22 cellular contexts compared by ENCODE assay signal in genomic region chr6:167560673-167561569, GRCh38.
"Had no signal": no experiment of that assay in that cellular context is flagged by ENCODE, and none has a peak within 500 bp of the region (broad histone marks: within the 10 kb centered on the region; RNA-seq: fewer than 3 reads in every experiment).

No MANE protein-coding gene starts in this region.

- H3K4me1 Mint-ChIP-seq: activated naive CD8-positive, alpha-beta T cell treated with anti-CD3 and anti-CD28 coated beads, Interleukin-2, amount 50 U/mL, for 24 hours had no signal

- ATAC-seq: activated naive CD8-positive, alpha-beta T cell treated with anti-CD3 and anti-CD28 coated beads, Interleukin-2, amount 50 U/mL, for 24 hours; foreskin keratinocyte; SK-N-SH treated with all-trans-retinoic acid at 6 μM for 48 hours had no signal

- H3K4me3 ChIP-seq: ascending aorta, esophagus squamous epithelium, heart right ventricle, left ventricle myocardium inferior, spleen, transverse colon had no signal

- H3K36me3 ChIP-seq: ascending aorta, esophagus squamous epithelium, heart right ventricle, left ventricle myocardium inferior, spleen, transverse colon had no signal

- H3K4me3 Mint-ChIP-seq: activated naive CD8-positive, alpha-beta T cell treated with anti-CD3 and anti-CD28 coated beads, Interleukin-2, amount 50 U/mL, for 24 hours; mesothelial cell of epicardium; T-helper 1 cell treated with Interleukin-12 subunit alpha and Interleukin-12 subunit beta and Interleukin-4 antibody, amounts not matched to agents 30 μg/mL and 1 μg/mL, for 36 hours had no signal

- H3K27me3 ChIP-seq: ascending aorta, foreskin keratinocyte, heart right ventricle, spleen, transverse colon had no signal

- FAIRE-seq: bronchial epithelial cell, endometrium, kidney had no signal

- H3K4me1 ChIP-seq: esophagus squamous epithelium, foreskin keratinocyte, transverse colon had no signal

- H3K27ac Mint-ChIP-seq: activated naive CD8-positive, alpha-beta T cell treated with anti-CD3 and anti-CD28 coated beads, Interleukin-2, amount 50 U/mL, for 24 hours; T-helper 1 cell treated with Interleukin-12 subunit alpha and Interleukin-12 subunit beta and Interleukin-4 antibody, amounts not matched to agents 30 μg/mL and 1 μg/mL, for 36 hours had no signal

- H3K27ac ChIP-seq: ascending aorta, esophagus squamous epithelium, foreskin keratinocyte, heart right ventricle, left ventricle myocardium inferior, spleen, transverse colon had no signal

- DNase-seq: activated CD4-positive, alpha-beta T cell treated with anti-CD3 and anti-CD28 coated beads for 1 hour; activated CD4-positive, alpha-beta T cell treated with anti-CD3 and anti-CD28 coated beads, Interleukin-2, amount 50 U/mL, for 48 hours; activated naive CD4-positive, alpha-beta T cell; activated naive CD8-positive, alpha-beta T cell treated with anti-CD3 and anti-CD28 coated beads, Interleukin-2, amount 50 U/mL, for 24 hours; activated T-cell treated with anti-CD3 and anti-CD28 coated beads, Interleukin-2, amount 50 U/mL, for 48 hours; esophagus squamous epithelium; foreskin keratinocyte; heart right ventricle; kidney; left ventricle myocardium inferior; right cardiac atrium; spleen; stimulated activated CD4-positive, alpha-beta T cell treated with anti-CD3 and anti-CD28 coated beads, Interleukin-1b, Interleukin-23, amount 100 ng/mL, for 48 hours; stimulated activated naive CD4-positive, alpha-beta T cell; substantia nigra; transverse colon had no signal

- H3K9me3 ChIP-seq: transverse colon had no signal
